ENCODE assay signal across 1 cellular context in the genomic region with DNA sequence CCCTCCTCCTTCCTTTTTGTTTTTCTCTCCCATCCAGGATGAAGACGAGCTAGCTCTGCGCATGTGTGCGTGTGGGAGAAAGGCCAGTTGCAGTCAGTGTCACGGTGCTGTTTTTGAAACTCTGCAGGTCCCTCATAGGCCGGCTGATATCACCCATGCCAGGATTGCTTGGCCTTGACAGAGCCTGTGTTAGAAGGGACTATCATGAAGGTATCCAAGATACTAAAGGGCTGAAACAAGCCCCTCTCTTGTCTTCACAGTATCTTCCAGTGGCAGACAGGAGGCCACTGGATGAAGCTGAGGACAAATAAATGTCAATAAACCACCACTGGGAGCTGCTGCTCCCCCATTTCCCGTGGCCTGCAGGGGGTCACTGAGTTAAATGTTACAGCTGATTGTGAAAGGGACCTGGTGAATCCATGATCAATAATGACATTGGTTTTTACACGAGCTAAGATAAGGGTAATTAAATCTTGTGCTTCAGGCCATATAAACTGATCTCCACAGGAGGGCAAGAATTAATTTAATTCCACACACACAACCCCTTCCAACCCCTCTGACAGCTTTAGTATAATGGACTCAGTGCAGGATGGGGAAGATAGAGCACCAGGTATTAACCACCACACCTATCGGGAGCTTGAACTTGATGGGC.
TF ChIP-seq lines count a peak whose summit lies in the region.

No MANE protein-coding gene starts in this region.

TF ChIP-seq in H1, 55 proteins besides CTCF, POLR2A, EP300 and RAD21:
- TF ChIP-seq CHD1 (IDR thresholded peaks at IDR 0.05; ENCODE audit: low read depth, low read length) (no peak), KDM5A (IDR thresholded peaks at IDR 0.05; ENCODE audit: low read length) (no peak), CREB1 (IDR thresholded peaks at IDR 0.05) (no peak), TBP (IDR thresholded peaks at IDR 0.05; ENCODE audit: low read depth, low read length) (no peak), ASH2L (IDR thresholded peaks at IDR 0.05; ENCODE audit: low read length) (no peak), BACH1 (IDR thresholded peaks at IDR 0.05; ENCODE audit: low read length) (no peak), SUZ12 (IDR thresholded peaks at IDR 0.05; ENCODE audit: low read length) (no peak), CBX8 (IDR thresholded peaks at IDR 0.05; ENCODE audit: borderline replicate concordance, low read depth, low read length) (no peak), CBX5 (IDR thresholded peaks at IDR 0.05; ENCODE audit: low read depth, low read length) (no peak)
TF ChIP-seq in H1: peak in this region for 0.
